In the genomic region with DNA sequence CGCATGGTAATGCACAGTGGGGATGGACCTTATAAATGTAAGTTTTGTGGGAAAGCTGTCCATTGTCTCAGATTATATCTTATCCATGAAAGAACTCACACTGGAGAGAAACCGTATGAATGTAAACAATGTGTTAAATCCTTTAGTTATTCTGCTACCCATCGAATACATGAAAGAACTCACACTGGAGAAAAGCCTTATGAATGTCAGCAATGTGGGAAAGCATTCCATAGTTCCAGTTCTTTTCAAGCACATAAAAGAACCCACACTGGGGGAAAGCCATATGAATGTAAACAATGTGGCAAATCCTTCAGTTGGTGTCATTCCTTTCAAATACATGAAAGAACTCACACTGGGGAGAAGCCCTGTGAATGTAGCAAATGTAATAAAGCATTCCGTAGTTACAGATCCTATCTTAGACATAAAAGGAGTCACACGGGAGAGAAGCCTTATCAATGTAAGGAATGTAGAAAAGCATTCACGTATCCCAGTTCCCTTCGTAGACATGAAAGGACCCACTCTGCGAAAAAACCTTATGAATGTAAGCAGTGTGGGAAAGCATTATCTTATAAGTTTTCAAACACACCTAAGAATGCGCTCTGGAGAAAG, we compare ENCODE assay signal across 2 cellular contexts.
A peak's percentile ranks its signal among the peaks of the same experiment; 100 is the strongest.
TF ChIP-seq lines count a peak whose summit lies in the region.

No MANE protein-coding gene starts in this region.

TF ChIP-seq in HEK293, 187 proteins besides CTCF, POLR2A, EP300 and RAD21:
- TF ChIP-seq, protein P1, sequence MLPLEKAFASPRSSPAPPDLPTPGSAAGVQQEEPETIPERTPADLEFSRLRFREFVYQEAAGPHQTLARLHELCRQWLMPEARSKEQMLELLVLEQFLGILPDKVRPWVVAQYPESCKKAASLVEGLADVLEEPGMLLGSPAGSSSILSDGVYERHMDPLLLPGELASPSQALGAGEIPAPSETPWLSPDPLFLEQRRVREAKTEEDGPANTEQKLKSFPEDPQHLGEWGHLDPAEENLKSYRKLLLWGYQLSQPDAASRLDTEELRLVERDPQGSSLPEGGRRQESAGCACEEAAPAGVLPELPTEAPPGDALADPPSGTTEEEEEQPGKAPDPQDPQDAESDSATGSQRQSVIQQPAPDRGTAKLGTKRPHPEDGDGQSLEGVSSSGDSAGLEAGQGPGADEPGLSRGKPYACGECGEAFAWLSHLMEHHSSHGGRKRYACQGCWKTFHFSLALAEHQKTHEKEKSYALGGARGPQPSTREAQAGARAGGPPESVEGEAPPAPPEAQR (tag by site-specific recombination; IDR thresholded peaks at IDR 0.05), result no peak
- no peak for TF ChIP-seq ZNF274 (IDR thresholded peaks at IDR 0.05; ENCODE audit: low read length)
- peak; percentile 72; the same call in 1 of the 2 replicates for TF ChIP-seq ZNF274 (tag by site-specific recombination; IDR thresholded peaks at IDR 0.05; ENCODE audit: borderline replicate concordance)

TF ChIP-seq in H1, 55 proteins besides CTCF, POLR2A, EP300 and RAD21:
- TF ChIP-seq ZNF274 (IDR thresholded peaks at IDR 0.05; ENCODE audit: borderline replicate concordance, extremely low read depth, low read length), result peak; percentile 66; the same call in 1 of the 2 replicates
- TF ChIP-seq TCF12 (IDR thresholded peaks at IDR 0.05; ENCODE audit: low read depth, low read length), result no peak
- TF ChIP-seq TAF7 (optimal IDR thresholded peaks at IDR 0.05; ENCODE audit: borderline replicate concordance, low read depth, low read length), result no peak
- no peak for TF ChIP-seq SUZ12 (IDR thresholded peaks at IDR 0.05; ENCODE audit: low read length)
